In the genomic region with DNA sequence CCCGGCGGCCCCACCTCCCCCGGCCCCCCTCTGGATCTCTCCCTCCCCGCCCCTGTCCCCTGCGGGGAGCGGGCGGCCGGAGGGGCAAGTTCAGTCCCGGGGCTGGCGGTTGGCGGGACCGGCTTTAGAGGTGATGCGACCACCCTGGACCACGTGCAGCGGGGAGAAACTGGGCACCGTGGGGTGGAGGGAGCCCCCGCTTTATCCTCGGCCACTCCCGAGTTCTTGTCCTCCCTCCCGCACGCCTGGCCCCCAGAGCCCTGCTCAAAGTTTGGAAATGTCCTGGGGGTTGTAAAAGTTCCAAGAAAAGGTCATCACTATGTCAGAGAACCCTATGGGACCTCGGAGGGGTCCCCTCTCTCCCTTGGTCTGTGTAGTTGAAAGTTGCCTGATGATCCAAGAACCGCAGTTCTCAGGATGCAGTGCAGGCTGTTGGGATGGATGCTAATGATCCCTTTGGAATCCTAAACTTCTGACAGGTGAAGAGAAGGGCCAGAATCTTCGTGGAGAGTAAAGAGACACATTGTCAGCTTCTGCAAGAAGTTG, we compare ENCODE assay signal across 10 cellular contexts. TPM values are rescaled to one million over a fixed set of nuclear protein-coding genes. Genes with fewer than 3 reads are reported as not detected.
DNase-seq lines count a peak whose midpoint lies in the region; ATAC-seq and TF ChIP-seq lines count a peak whose summit lies in the region.
"Had no signal": no experiment of that assay in that cellular context is flagged by ENCODE, and none has a peak within 500 bp of the region (broad histone marks: within the 10 kb centered on the region; RNA-seq: fewer than 3 reads in every experiment).

No MANE protein-coding gene starts in this region.

- no peak overlapping the region for H3K27ac Mint-ChIP-seq in glutamatergic neuron (ENCODE audit: unreplicated experiment)

- peaks cover 5% of the 10 kb centered on the region for H3K27me3 Mint-ChIP-seq in glutamatergic neuron (ENCODE audit: unreplicated experiment)

- peak overlapping the region; percentile 73 for H3K4me3 Mint-ChIP-seq in glutamatergic neuron (ENCODE audit: unreplicated experiment)

- H3K27me3 ChIP-seq in sigmoid colon: no peaks in the 10 kb centered on the region

- peaks cover 0 to 18% (median 12%) of the 10 kb centered on the region in 4 donors for H3K4me1 ChIP-seq in sigmoid colon

- H3K4me3 ChIP-seq in sigmoid colon: peak overlapping the region; percentile 20 to 74 (median 66)

- ATAC-seq in SK-N-SH treated with all-trans-retinoic acid at 6 μM for 48 hours (peak; percentile 15), HG03039 (IDR thresholded peaks at IDR 0.05; ENCODE audit: unreplicated experiment) (no peak)
- no peak for ATAC-seq in activated CD4-positive, CD25-positive, alpha-beta regulatory T cell treated with anti-CD3 and anti-CD28 coated beads, Interleukin-2, amount 50 U/mL, for 24 hours

- DNase-seq in ELR (ENCODE audit: low read depth) (peak; percentile 47), glutamatergic neuron (no peak), sigmoid colon (no peak), EL (no peak), SKM-1 (lab: John Stamatoyannopoulos, UW; ENCODE audit: unreplicated experiment) (no peak)
- DNase-seq: activated CD4-positive, alpha-beta T cell treated with anti-CD3 and anti-CD28 coated beads for 1 hour; NCI-H187 treated with DMSO at 0.1 percent for 48 hours had no signal

- WGBS in sigmoid colon, 2 donors: 10 to 12% methylated on average over 24 of the region's 24 CpGs

- no peaks in the 10 kb centered on the region for H3K36me3 Mint-ChIP-seq in glutamatergic neuron (ENCODE audit: unreplicated experiment)

- H3K27ac ChIP-seq in sigmoid colon: peak overlapping the region in 2 of 4 donors; percentile 42 to 74

- no peak for TF ChIP-seq CTCF in glutamatergic neuron (IDR thresholded peaks at IDR 0.05; ENCODE audit: partially characterized antibody, unreplicated experiment)
- no peak for TF ChIP-seq CTCF in sigmoid colon (IDR thresholded peaks at IDR 0.05)

- TF ChIP-seq POLR2A in sigmoid colon (IDR thresholded peaks at IDR 0.05): no peak

- intact Hi-C loops in sigmoid colon (cut with DNase I): no loop called here

- no peaks in the 10 kb centered on the region for H3K36me3 ChIP-seq in sigmoid colon

- H3K4me1 Mint-ChIP-seq in glutamatergic neuron (ENCODE audit: low read depth, unreplicated experiment): no peaks in the 10 kb centered on the region

- H3K9me3 Mint-ChIP-seq in glutamatergic neuron (ENCODE audit: unreplicated experiment): no peaks in the 10 kb centered on the region

- no peak for TF ChIP-seq EP300 in sigmoid colon (IDR thresholded peaks at IDR 0.05)

- no peaks in the 10 kb centered on the region for H3K9me3 ChIP-seq in sigmoid colon

TF ChIP-seq in SK-N-SH treated with all-trans-retinoic acid at 6 μM for 48 hours, 23 proteins besides CTCF, POLR2A, EP300 and RAD21 (continues in another document):
- TF ChIP-seq TCF4 (CRISPR knock-in tag; IDR thresholded peaks at IDR 0.05; ENCODE audit: borderline replicate concordance) (no peak), TOX (CRISPR knock-in tag; IDR thresholded peaks at IDR 0.05; ENCODE audit: borderline replicate concordance) (no peak), ZNF565 (CRISPR knock-in tag; conservative IDR thresholded peaks at IDR 0.05; ENCODE audit: low read depth) (no peak), ARNTL (CRISPR knock-in tag; IDR thresholded peaks at IDR 0.05; ENCODE audit: borderline replicate concordance, low read depth) (no peak), ISL1 (CRISPR knock-in tag; IDR thresholded peaks at IDR 0.05) (no peak), ZFP30 (CRISPR knock-in tag; IDR thresholded peaks at IDR 0.05) (no peak), PPARA (CRISPR knock-in tag; IDR thresholded peaks at IDR 0.05; ENCODE audit: borderline replicate concordance) (no peak), ZFP3 (CRISPR knock-in tag; IDR thresholded peaks at IDR 0.05) (no peak), ZNF70 (CRISPR knock-in tag; IDR thresholded peaks at IDR 0.05) (no peak), GLIS3 (CRISPR knock-in tag; IDR thresholded peaks at IDR 0.05) (no peak), RARB (CRISPR knock-in tag; IDR thresholded peaks at IDR 0.05) (no peak)
- TF ChIP-seq, protein P1, sequence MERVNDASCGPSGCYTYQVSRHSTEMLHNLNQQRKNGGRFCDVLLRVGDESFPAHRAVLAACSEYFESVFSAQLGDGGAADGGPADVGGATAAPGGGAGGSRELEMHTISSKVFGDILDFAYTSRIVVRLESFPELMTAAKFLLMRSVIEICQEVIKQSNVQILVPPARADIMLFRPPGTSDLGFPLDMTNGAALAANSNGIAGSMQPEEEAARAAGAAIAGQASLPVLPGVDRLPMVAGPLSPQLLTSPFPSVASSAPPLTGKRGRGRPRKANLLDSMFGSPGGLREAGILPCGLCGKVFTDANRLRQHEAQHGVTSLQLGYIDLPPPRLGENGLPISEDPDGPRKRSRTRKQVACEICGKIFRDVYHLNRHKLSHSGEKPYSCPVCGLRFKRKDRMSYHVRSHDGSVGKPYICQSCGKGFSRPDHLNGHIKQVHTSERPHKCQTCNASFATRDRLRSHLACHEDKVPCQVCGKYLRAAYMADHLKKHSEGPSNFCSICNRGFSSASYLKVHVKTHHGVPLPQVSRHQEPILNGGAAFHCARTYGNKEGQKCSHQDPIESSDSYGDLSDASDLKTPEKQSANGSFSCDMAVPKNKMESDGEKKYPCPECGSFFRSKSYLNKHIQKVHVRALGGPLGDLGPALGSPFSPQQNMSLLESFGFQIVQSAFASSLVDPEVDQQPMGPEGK (CRISPR knock-in tag; IDR thresholded peaks at IDR 0.05; ENCODE audit: borderline replicate concordance): no peak
- TF ChIP-seq, protein P2, sequence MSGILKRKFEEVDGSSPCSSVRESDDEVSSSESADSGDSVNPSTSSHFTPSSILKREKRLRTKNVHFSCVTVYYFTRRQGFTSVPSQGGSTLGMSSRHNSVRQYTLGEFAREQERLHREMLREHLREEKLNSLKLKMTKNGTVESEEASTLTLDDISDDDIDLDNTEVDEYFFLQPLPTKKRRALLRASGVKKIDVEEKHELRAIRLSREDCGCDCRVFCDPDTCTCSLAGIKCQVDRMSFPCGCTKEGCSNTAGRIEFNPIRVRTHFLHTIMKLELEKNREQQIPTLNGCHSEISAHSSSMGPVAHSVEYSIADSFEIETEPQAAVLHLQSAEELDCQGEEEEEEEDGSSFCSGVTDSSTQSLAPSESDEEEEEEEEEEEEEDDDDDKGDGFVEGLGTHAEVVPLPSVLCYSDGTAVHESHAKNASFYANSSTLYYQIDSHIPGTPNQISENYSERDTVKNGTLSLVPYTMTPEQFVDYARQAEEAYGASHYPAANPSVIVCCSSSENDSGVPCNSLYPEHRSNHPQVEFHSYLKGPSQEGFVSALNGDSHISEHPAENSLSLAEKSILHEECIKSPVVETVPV (CRISPR knock-in tag; IDR thresholded peaks at IDR 0.05): no peak
- TF ChIP-seq, protein P3, sequence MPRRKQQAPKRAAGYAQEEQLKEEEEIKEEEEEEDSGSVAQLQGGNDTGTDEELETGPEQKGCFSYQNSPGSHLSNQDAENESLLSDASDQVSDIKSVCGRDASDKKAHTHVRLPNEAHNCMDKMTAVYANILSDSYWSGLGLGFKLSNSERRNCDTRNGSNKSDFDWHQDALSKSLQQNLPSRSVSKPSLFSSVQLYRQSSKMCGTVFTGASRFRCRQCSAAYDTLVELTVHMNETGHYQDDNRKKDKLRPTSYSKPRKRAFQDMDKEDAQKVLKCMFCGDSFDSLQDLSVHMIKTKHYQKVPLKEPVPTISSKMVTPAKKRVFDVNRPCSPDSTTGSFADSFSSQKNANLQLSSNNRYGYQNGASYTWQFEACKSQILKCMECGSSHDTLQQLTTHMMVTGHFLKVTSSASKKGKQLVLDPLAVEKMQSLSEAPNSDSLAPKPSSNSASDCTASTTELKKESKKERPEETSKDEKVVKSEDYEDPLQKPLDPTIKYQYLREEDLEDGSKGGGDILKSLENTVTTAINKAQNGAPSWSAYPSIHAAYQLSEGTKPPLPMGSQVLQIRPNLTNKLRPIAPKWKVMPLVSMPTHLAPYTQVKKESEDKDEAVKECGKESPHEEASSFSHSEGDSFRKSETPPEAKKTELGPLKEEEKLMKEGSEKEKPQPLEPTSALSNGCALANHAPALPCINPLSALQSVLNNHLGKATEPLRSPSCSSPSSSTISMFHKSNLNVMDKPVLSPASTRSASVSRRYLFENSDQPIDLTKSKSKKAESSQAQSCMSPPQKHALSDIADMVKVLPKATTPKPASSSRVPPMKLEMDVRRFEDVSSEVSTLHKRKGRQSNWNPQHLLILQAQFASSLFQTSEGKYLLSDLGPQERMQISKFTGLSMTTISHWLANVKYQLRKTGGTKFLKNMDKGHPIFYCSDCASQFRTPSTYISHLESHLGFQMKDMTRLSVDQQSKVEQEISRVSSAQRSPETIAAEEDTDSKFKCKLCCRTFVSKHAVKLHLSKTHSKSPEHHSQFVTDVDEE (CRISPR knock-in tag; IDR thresholded peaks at IDR 0.05): no peak
- TF ChIP-seq, protein P4, sequence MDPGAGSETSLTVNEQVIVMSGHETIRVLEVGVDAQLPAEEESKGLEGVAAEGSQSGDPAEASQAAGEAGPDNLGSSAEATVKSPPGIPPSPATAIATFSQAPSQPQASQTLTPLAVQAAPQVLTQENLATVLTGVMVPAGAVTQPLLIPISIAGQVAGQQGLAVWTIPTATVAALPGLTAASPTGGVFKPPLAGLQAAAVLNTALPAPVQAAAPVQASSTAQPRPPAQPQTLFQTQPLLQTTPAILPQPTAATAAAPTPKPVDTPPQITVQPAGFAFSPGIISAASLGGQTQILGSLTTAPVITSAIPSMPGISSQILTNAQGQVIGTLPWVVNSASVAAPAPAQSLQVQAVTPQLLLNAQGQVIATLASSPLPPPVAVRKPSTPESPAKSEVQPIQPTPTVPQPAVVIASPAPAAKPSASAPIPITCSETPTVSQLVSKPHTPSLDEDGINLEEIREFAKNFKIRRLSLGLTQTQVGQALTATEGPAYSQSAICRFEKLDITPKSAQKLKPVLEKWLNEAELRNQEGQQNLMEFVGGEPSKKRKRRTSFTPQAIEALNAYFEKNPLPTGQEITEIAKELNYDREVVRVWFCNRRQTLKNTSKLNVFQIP (CRISPR knock-in tag; IDR thresholded peaks at IDR 0.05; ENCODE audit: borderline replicate concordance, low read depth): no peak
- TF ChIP-seq, protein P5, sequence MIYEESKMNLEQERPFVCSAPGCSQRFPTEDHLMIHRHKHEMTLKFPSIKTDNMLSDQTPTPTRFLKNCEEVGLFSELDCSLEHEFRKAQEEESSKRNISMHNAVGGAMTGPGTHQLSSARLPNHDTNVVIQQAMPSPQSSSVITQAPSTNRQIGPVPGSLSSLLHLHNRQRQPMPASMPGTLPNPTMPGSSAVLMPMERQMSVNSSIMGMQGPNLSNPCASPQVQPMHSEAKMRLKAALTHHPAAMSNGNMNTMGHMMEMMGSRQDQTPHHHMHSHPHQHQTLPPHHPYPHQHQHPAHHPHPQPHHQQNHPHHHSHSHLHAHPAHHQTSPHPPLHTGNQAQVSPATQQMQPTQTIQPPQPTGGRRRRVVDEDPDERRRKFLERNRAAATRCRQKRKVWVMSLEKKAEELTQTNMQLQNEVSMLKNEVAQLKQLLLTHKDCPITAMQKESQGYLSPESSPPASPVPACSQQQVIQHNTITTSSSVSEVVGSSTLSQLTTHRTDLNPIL (CRISPR knock-in tag; IDR thresholded peaks at IDR 0.05; ENCODE audit: low read depth): no peak

RNA-seq across cellular contexts. Expression of a gene that starts 0.4 kb away (rescaled TPM):
- not detected for total RNA-seq in glutamatergic neuron (ENCODE audit: unreplicated experiment)
- total RNA-seq in sigmoid colon: 10 to 100 TPM in 1 of 4 donors, 1 to 10 TPM in 3; 2.4 to 11.1 (median 4.8) TPM
- polyA plus RNA-seq in sigmoid colon: 1 to 10 TPM in 2 of 3 donors, not detected in 1; 3.1 to 6.6 TPM
